In the genomic region with DNA sequence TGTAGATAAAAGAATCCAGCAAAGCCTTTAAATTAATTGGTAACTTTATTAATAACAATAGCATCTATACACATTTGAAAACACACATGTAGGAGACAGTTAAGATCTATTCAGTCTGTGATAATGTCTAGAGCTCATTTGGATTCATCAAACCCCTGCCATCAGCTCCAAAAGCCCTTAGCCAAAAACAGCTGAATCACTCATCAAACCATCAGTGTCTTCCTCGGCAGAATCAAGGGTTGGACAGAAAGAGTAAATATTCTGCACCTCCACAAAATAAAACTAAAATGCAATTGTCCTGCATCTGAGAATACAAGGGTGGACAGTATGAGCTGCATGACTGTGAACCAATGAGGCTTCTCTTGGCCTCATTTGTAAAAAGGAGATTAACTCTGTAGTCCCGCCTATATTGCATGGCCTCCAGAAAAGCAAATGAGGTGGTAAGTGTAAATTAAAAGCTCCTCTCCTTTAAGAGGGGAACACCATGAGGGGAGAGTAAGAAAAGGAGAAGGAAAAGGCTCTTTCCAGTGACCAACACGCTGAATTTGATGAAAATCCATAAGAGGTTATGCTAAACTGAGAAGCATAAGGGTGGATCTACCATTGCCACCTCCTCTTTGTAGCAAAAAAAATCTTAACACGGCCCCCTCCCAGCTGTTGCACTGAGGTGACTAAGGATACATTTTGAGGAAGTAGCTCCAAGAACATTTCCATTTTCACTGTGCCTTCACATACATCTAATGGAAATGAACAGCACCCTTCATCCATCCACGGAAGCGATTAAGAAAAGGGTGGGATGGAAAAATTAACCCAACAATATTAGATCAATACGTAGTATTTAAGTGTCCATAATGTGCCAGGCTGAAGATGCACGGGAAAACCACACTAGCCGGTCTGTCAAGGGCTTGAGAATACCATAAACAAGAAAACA, we compare ENCODE assay signal across 9 cellular contexts. TPM values are rescaled to one million over a fixed set of nuclear protein-coding genes. Genes with fewer than 3 reads are reported as not detected.
DNase-seq lines count a peak whose midpoint lies in the region; ATAC-seq and TF ChIP-seq lines count a peak whose summit lies in the region.
"Had no signal": no experiment of that assay in that cellular context is flagged by ENCODE, and none has a peak within 500 bp of the region (broad histone marks: within the 10 kb centered on the region; RNA-seq: fewer than 3 reads in every experiment).

No MANE protein-coding gene starts in this region.

- peaks cover 2% of the 10 kb centered on the region for H3K36me3 Mint-ChIP-seq in activated naive CD4-positive, alpha-beta T cell treated with anti-CD3 and anti-CD28 coated beads for 36 hours (ENCODE audit: low read depth)
- H3K36me3 Mint-ChIP-seq: brain had no signal

- peaks cover 19% of the 10 kb centered on the region for H3K4me1 ChIP-seq in smooth muscle cell (ENCODE audit: low read depth)

- H3K9ac ChIP-seq in SU-DHL-6 (ENCODE audit: low read length) (peak overlapping the region; percentile 63), smooth muscle cell (ENCODE audit: low read depth) (peak overlapping the region; percentile 92)

- intact Hi-C loops in activated naive CD4-positive, alpha-beta T cell treated with anti-CD3 and anti-CD28 coated beads for 36 hours (cut with micrococcal nuclease) = no loop called here

- DNase-seq in activated naive CD4-positive, alpha-beta T cell treated with anti-CD3 and anti-CD28 coated beads for 36 hours = peak; percentile 63
- no peak for DNase-seq in activated naive CD4-positive, alpha-beta T cell (lab: John Stamatoyannopoulos, UW)
- peak; percentile 75 for DNase-seq in NCI-H146 (lab: John Stamatoyannopoulos, UW)
- DNase-seq in germinal center (ENCODE audit: low spot score) = peak; percentile 52
- DNase-seq in smooth muscle cell (lab: John Stamatoyannopoulos, UW; ENCODE audit: unreplicated experiment) = no peak

- TF ChIP-seq CTCF in SU-DHL-6 (IDR thresholded peaks at IDR 0.05; ENCODE audit: insufficient read depth, low read length, poor library complexity, severe bottlenecking) (no peak), smooth muscle cell (IDR thresholded peaks at IDR 0.05; ENCODE audit: borderline replicate concordance, insufficient read depth, poor library complexity, severe bottlenecking) (no peak)

- CTCF ChIA-PET in activated naive CD4-positive, alpha-beta T cell treated with anti-CD3 and anti-CD28 coated beads for 36 hours (lab: Charles Lee) = interaction anchor here (1.4 kb wide), 1 partner anchor 303 kb away, joined by 3 read pairs; no protein-coding TSS in a partner anchor

- peak overlapping the region; percentile 96 for H3K27ac ChIP-seq in SU-DHL-6 (ENCODE audit: low read depth, low read length)
- peak overlapping the region; percentile 98 for H3K27ac ChIP-seq in smooth muscle cell (ENCODE audit: low read depth)

- no peak for ATAC-seq in HG03565 (IDR thresholded peaks at IDR 0.05; ENCODE audit: unreplicated experiment)
- no peak for ATAC-seq in GM18517 (IDR thresholded peaks at IDR 0.05; ENCODE audit: unreplicated experiment)

- H3K4me1 Mint-ChIP-seq in activated naive CD4-positive, alpha-beta T cell treated with anti-CD3 and anti-CD28 coated beads for 36 hours (ENCODE audit: low read depth) = peaks cover 21% of the 10 kb centered on the region

- WGBS in smooth muscle cell (ENCODE audit: low lambda C conversion rate) = 14% methylated on average over 9 of the region's 9 CpGs

- H3K27me3 Mint-ChIP-seq in activated naive CD4-positive, alpha-beta T cell treated with anti-CD3 and anti-CD28 coated beads for 36 hours (ENCODE audit: low read depth) = no peaks in the 10 kb centered on the region
- H3K27me3 Mint-ChIP-seq: brain had no signal

- H3F3A ChIP-seq in SU-DHL-6 (ENCODE audit: insufficient read depth) = peaks cover 48% of the 10 kb centered on the region
- peaks cover 11% of the 10 kb centered on the region for H3F3A ChIP-seq in smooth muscle cell (ENCODE audit: low read depth)

- H3K4me2 ChIP-seq in SU-DHL-6 (ENCODE audit: low read depth, low read length, poor library complexity, severe bottlenecking) (peak overlapping the region; percentile 78), smooth muscle cell (peak overlapping the region; percentile 97)

- no peak overlapping the region for H3K27ac Mint-ChIP-seq in activated naive CD4-positive, alpha-beta T cell treated with anti-CD3 and anti-CD28 coated beads for 36 hours
- H3K27ac Mint-ChIP-seq: brain had no signal

- H4K20me1 ChIP-seq in SU-DHL-6 (ENCODE audit: low read depth, low read length) (no peaks in the 10 kb centered on the region), smooth muscle cell (ENCODE audit: low read depth) (peaks cover 18% of the 10 kb centered on the region)

- H3K4me3 ChIP-seq in SU-DHL-6 (ENCODE audit: insufficient read depth, low read length, poor library complexity, severe bottlenecking) (peak overlapping the region; percentile 77), smooth muscle cell (peak overlapping the region; percentile 64)

- no peaks in the 10 kb centered on the region for H3K9me2 ChIP-seq in SU-DHL-6 (replicated peaks; ENCODE audit: insufficient read depth, low read length)

- H3K9me3 ChIP-seq in SU-DHL-6 (ENCODE audit: insufficient read depth, low read length) (no peaks in the 10 kb centered on the region), smooth muscle cell (replicated peaks; ENCODE audit: low read depth) (no peaks in the 10 kb centered on the region)

- H3K36me3 ChIP-seq in SU-DHL-6 (ENCODE audit: low read length) (no peaks in the 10 kb centered on the region), smooth muscle cell (ENCODE audit: low read depth) (no peaks in the 10 kb centered on the region)

- H3K79me2 ChIP-seq in SU-DHL-6 (ENCODE audit: insufficient read depth, low read length) = no peaks in the 10 kb centered on the region
- peaks cover 27% of the 10 kb centered on the region for H3K79me2 ChIP-seq in smooth muscle cell (ENCODE audit: low read depth)

- no peak overlapping the region for H3K4me3 Mint-ChIP-seq in activated naive CD4-positive, alpha-beta T cell treated with anti-CD3 and anti-CD28 coated beads for 36 hours
- H3K4me3 Mint-ChIP-seq: brain had no signal

- H3K27me3 ChIP-seq in SU-DHL-6 (ENCODE audit: low read length) (no peaks in the 10 kb centered on the region), smooth muscle cell (ENCODE audit: low read depth) (no peaks in the 10 kb centered on the region)

- H3K9me3 Mint-ChIP-seq in activated naive CD4-positive, alpha-beta T cell treated with anti-CD3 and anti-CD28 coated beads for 36 hours = no peaks in the 10 kb centered on the region
- H3K9me3 Mint-ChIP-seq: brain had no signal

- H2AFZ ChIP-seq in SU-DHL-6 (ENCODE audit: low read depth, low read length, severe bottlenecking) (peak overlapping the region; percentile 4), smooth muscle cell (ENCODE audit: low read depth) (no peak overlapping the region)

RNA-seq across cellular contexts. Expression of a gene that starts 14.7 kb away (rescaled TPM):
- 10 to 100 TPM; 24.7 to 28.7 TPM for total RNA-seq in activated naive CD4-positive, alpha-beta T cell treated with anti-CD3 and anti-CD28 coated beads for 36 hours
- 14.3 and 21.3 TPM in 2 replicates for total RNA-seq in smooth muscle cell
- 25.7 and 27.4 TPM in 2 replicates for polyA plus RNA-seq in smooth muscle cell

RNA-seq across cellular contexts. Expression of a gene that starts 32.9 kb away (rescaled TPM):
- 1 to 10 TPM; 8.2 to 8.6 TPM for total RNA-seq in activated naive CD4-positive, alpha-beta T cell treated with anti-CD3 and anti-CD28 coated beads for 36 hours
- total RNA-seq in smooth muscle cell = 9.8 and 14.6 TPM in 2 replicates
- polyA plus RNA-seq in smooth muscle cell = 10.5 and 14.0 TPM in 2 replicates

RNA-seq across cellular contexts. Expression of a gene that starts 42.9 kb away (rescaled TPM):
- total RNA-seq in activated naive CD4-positive, alpha-beta T cell treated with anti-CD3 and anti-CD28 coated beads for 36 hours = 10 to 100 TPM; 47.3 to 48.5 TPM
- total RNA-seq in smooth muscle cell = 27.3 and 32.8 TPM in 2 replicates
- polyA plus RNA-seq in smooth muscle cell = 72.9 and 75.3 TPM in 2 replicates

RNA-seq across cellular contexts. Expression of a gene that starts 52.0 kb away (rescaled TPM):
- total RNA-seq in activated naive CD4-positive, alpha-beta T cell treated with anti-CD3 and anti-CD28 coated beads for 36 hours = under 1 TPM; 0.69 to 0.72 TPM
- total RNA-seq in smooth muscle cell = 19.4 and 23.5 TPM in 2 replicates
- 17.2 and 18.2 TPM in 2 replicates for polyA plus RNA-seq in smooth muscle cell

Comparison
In these comparisons a context has a peak if more than half of its experiments do, and no peak if none do; other contexts are left out.
1. DNase-seq: peak in activated naive CD4-positive, alpha-beta T cell treated with anti-CD3 and anti-CD28 coated beads for 36 hours (single experiment), NCI-H146 (single experiment) and germinal center (single experiment); none in activated naive CD4-positive, alpha-beta T cell (0 of 4) and smooth muscle cell (single experiment).